ENCODE assay signal across 1 cellular context in the genomic region with DNA sequence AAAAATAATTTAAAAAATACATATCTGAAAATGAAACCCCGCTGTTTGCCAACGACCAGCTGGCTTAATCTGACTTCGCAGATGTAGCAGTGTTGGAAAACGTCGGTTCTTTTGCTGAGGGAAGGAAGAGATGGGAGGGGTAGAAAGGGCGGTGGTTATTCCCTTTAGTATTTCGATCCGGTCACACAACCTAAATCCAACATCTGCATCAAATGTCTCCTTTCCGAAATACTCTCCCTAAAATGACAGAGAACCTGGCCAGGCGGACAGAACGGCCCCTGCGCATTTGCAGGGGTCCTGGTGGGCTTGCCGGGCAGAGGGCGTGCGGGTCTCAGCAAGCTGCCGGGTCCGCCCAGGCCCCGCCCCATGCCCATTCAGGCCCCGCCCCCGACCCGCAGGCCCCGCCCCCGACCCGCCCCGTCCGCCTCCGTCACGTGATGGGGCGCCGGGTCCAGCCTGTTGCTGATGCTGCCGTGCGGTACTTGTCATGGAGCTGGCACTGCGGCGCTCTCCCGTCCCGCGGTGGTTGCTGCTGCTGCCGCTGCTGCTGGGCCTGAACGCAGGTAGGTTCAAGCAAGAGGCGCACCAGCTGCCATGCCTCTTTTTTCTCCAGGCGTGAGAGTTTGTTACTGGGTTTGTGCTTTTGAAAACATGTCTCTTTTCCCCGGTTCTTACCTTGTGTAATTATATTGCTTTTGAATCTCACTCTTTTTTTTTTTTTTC.
TF ChIP-seq lines count a peak whose summit lies in the region.

A gene with protein sequence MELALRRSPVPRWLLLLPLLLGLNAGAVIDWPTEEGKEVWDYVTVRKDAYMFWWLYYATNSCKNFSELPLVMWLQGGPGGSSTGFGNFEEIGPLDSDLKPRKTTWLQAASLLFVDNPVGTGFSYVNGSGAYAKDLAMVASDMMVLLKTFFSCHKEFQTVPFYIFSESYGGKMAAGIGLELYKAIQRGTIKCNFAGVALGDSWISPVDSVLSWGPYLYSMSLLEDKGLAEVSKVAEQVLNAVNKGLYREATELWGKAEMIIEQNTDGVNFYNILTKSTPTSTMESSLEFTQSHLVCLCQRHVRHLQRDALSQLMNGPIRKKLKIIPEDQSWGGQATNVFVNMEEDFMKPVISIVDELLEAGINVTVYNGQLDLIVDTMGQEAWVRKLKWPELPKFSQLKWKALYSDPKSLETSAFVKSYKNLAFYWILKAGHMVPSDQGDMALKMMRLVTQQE (plus strand): TSS at position 459 of the 723 bp plus-strand sequence. CDS start 29 bp downstream, at position 488.

TF ChIP-seq in HepG2, 621 proteins besides CTCF, POLR2A, EP300 and RAD21 (continued from another document and continues in another):
- no peak for TF ChIP-seq ZNF10 (CRISPR knock-in tag; IDR thresholded peaks at IDR 0.05; ENCODE audit: borderline replicate concordance, low read depth)
- TF ChIP-seq IRX3 (CRISPR knock-in tag; IDR thresholded peaks at IDR 0.05; ENCODE audit: borderline replicate concordance, low read depth): no peak
- TF ChIP-seq AGO1 (IDR thresholded peaks at IDR 0.05; ENCODE audit: low read depth, low read length, poor library complexity, severe bottlenecking): no peak
- no peak for TF ChIP-seq DNMT3B (CRISPR knock-in tag; conservative IDR thresholded peaks at IDR 0.05)
- TF ChIP-seq STAT5B (CRISPR knock-in tag; IDR thresholded peaks at IDR 0.05): no peak
- TF ChIP-seq, protein P1, sequence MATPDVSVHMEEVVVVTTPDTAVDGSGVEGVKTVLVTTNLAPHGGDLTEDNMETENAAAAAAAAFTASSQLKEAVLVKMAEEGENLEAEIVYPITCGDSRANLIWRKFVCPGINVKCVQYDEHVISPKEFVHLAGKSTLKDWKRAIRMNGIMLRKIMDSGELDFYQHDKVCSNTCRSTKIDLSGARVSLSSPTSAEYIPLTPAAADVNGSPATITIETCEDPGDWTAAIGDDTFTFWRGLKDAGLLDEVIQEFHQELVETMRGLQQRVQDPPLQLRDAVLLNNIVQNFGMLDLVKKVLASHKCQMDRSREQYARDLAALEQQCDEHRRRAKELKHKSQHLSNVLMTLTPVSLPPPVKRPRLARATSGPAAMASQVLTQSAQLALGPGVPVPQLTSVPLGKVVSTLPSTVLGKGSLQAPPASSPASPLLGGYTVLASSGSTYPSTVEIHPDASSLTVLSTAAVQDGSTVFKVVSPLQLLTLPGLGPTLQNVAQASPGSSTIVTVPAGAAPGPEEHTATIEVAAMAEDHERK (CRISPR knock-in tag; IDR thresholded peaks at IDR 0.05; ENCODE audit: low read depth): no peak
- no peak for TF ChIP-seq TBX2 (CRISPR knock-in tag; IDR thresholded peaks at IDR 0.05; ENCODE audit: borderline replicate concordance)
- TF ChIP-seq, protein P2, sequence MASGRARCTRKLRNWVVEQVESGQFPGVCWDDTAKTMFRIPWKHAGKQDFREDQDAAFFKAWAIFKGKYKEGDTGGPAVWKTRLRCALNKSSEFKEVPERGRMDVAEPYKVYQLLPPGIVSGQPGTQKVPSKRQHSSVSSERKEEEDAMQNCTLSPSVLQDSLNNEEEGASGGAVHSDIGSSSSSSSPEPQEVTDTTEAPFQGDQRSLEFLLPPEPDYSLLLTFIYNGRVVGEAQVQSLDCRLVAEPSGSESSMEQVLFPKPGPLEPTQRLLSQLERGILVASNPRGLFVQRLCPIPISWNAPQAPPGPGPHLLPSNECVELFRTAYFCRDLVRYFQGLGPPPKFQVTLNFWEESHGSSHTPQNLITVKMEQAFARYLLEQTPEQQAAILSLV (CRISPR knock-in tag; IDR thresholded peaks at IDR 0.05; ENCODE audit: borderline replicate concordance): no peak
- no peak for TF ChIP-seq SALL2 (CRISPR knock-in tag; IDR thresholded peaks at IDR 0.05)
- peak; percentile 73 for TF ChIP-seq KMT2B (CRISPR knock-in tag; IDR thresholded peaks at IDR 0.05)
- TF ChIP-seq MAFF (IDR thresholded peaks at IDR 0.05; ENCODE audit: low read depth, low read length): no peak
- TF ChIP-seq, protein P3, sequence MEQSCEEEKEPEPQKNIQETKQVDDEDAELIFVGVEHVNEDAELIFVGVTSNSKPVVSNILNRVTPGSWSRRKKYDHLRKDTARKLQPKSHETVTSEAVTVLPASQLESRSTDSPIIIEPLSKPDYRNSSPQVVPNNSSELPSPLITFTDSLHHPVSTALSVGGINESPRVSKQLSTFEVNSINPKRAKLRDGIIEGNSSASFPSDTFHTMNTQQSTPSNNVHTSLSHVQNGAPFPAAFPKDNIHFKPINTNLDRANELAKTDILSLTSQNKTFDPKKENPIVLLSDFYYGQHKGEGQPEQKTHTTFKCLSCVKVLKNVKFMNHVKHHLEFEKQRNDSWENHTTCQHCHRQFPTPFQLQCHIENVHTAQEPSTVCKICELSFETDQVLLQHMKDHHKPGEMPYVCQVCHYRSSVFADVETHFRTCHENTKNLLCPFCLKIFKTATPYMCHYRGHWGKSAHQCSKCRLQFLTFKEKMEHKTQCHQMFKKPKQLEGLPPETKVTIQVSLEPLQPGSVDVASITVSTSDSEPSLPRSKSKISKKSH (CRISPR knock-in tag; IDR thresholded peaks at IDR 0.05; ENCODE audit: borderline replicate concordance): peak; percentile 47; the same call in 1 of the 2 replicates
- no peak for TF ChIP-seq ZNF230 (CRISPR knock-in tag; IDR thresholded peaks at IDR 0.05)
- TF ChIP-seq, protein P4, sequence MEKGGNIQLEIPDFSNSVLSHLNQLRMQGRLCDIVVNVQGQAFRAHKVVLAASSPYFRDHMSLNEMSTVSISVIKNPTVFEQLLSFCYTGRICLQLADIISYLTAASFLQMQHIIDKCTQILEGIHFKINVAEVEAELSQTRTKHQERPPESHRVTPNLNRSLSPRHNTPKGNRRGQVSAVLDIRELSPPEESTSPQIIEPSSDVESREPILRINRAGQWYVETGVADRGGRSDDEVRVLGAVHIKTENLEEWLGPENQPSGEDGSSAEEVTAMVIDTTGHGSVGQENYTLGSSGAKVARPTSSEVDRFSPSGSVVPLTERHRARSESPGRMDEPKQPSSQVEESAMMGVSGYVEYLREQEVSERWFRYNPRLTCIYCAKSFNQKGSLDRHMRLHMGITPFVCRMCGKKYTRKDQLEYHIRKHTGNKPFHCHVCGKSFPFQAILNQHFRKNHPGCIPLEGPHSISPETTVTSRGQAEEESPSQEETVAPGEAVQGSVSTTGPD (CRISPR knock-in tag; IDR thresholded peaks at IDR 0.05): no peak
- TF ChIP-seq, protein P5, sequence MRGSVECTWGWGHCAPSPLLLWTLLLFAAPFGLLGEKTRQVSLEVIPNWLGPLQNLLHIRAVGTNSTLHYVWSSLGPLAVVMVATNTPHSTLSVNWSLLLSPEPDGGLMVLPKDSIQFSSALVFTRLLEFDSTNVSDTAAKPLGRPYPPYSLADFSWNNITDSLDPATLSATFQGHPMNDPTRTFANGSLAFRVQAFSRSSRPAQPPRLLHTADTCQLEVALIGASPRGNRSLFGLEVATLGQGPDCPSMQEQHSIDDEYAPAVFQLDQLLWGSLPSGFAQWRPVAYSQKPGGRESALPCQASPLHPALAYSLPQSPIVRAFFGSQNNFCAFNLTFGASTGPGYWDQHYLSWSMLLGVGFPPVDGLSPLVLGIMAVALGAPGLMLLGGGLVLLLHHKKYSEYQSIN (CRISPR knock-in tag; IDR thresholded peaks at IDR 0.05; ENCODE audit: borderline replicate concordance): no peak
- TF ChIP-seq ZNF550 (CRISPR knock-in tag; IDR thresholded peaks at IDR 0.05; ENCODE audit: borderline replicate concordance): no peak
- TF ChIP-seq SNAI1 (CRISPR knock-in tag; IDR thresholded peaks at IDR 0.05; ENCODE audit: borderline replicate concordance): no peak
- TF ChIP-seq, protein P6, sequence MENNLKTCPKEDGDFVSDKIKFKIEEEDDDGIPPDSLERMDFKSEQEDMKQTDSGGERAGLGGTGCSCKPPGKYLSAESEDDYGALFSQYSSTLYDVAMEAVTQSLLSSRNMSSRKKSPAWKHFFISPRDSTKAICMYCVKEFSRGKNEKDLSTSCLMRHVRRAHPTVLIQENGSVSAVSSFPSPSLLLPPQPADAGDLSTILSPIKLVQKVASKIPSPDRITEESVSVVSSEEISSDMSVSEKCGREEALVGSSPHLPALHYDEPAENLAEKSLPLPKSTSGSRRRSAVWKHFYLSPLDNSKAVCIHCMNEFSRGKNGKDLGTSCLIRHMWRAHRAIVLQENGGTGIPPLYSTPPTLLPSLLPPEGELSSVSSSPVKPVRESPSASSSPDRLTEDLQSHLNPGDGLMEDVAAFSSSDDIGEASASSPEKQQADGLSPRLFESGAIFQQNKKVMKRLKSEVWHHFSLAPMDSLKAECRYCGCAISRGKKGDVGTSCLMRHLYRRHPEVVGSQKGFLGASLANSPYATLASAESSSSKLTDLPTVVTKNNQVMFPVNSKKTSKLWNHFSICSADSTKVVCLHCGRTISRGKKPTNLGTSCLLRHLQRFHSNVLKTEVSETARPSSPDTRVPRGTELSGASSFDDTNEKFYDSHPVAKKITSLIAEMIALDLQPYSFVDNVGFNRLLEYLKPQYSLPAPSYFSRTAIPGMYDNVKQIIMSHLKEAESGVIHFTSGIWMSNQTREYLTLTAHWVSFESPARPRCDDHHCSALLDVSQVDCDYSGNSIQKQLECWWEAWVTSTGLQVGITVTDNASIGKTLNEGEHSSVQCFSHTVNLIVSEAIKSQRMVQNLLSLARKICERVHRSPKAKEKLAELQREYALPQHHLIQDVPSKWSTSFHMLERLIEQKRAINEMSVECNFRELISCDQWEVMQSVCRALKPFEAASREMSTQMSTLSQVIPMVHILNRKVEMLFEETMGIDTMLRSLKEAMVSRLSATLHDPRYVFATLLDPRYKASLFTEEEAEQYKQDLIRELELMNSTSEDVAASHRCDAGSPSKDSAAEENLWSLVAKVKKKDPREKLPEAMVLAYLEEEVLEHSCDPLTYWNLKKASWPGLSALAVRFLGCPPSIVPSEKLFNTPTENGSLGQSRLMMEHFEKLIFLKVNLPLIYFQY (CRISPR knock-in tag; IDR thresholded peaks at IDR 0.05; ENCODE audit: borderline replicate concordance): no peak
- TF ChIP-seq MAF1 (CRISPR knock-in tag; IDR thresholded peaks at IDR 0.05; ENCODE audit: borderline replicate concordance): no peak
- no peak for TF ChIP-seq ZNF256 (CRISPR knock-in tag; conservative IDR thresholded peaks at IDR 0.05)
- no peak for TF ChIP-seq ZNF24 (IDR thresholded peaks at IDR 0.05)
- no peak for TF ChIP-seq JARID2 (CRISPR knock-in tag; IDR thresholded peaks at IDR 0.05; ENCODE audit: insufficient replicate concordance)
- TF ChIP-seq HNRNPH1 (optimal IDR thresholded peaks at IDR 0.05; ENCODE audit: low read depth, low read length): no peak
- TF ChIP-seq ZNF180 (CRISPR knock-in tag; IDR thresholded peaks at IDR 0.05; ENCODE audit: borderline replicate concordance, low read depth): no peak
- TF ChIP-seq ZNF775 (CRISPR knock-in tag; IDR thresholded peaks at IDR 0.05; ENCODE audit: borderline replicate concordance): no peak
- TF ChIP-seq, protein P7, sequence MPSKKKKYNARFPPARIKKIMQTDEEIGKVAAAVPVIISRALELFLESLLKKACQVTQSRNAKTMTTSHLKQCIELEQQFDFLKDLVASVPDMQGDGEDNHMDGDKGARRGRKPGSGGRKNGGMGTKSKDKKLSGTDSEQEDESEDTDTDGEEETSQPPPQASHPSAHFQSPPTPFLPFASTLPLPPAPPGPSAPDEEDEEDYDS (CRISPR knock-in tag; IDR thresholded peaks at IDR 0.05): peak; percentile 56
- no peak for TF ChIP-seq HDAC6 (IDR thresholded peaks at IDR 0.05; ENCODE audit: low read depth, low read length)
- TF ChIP-seq, protein P8, sequence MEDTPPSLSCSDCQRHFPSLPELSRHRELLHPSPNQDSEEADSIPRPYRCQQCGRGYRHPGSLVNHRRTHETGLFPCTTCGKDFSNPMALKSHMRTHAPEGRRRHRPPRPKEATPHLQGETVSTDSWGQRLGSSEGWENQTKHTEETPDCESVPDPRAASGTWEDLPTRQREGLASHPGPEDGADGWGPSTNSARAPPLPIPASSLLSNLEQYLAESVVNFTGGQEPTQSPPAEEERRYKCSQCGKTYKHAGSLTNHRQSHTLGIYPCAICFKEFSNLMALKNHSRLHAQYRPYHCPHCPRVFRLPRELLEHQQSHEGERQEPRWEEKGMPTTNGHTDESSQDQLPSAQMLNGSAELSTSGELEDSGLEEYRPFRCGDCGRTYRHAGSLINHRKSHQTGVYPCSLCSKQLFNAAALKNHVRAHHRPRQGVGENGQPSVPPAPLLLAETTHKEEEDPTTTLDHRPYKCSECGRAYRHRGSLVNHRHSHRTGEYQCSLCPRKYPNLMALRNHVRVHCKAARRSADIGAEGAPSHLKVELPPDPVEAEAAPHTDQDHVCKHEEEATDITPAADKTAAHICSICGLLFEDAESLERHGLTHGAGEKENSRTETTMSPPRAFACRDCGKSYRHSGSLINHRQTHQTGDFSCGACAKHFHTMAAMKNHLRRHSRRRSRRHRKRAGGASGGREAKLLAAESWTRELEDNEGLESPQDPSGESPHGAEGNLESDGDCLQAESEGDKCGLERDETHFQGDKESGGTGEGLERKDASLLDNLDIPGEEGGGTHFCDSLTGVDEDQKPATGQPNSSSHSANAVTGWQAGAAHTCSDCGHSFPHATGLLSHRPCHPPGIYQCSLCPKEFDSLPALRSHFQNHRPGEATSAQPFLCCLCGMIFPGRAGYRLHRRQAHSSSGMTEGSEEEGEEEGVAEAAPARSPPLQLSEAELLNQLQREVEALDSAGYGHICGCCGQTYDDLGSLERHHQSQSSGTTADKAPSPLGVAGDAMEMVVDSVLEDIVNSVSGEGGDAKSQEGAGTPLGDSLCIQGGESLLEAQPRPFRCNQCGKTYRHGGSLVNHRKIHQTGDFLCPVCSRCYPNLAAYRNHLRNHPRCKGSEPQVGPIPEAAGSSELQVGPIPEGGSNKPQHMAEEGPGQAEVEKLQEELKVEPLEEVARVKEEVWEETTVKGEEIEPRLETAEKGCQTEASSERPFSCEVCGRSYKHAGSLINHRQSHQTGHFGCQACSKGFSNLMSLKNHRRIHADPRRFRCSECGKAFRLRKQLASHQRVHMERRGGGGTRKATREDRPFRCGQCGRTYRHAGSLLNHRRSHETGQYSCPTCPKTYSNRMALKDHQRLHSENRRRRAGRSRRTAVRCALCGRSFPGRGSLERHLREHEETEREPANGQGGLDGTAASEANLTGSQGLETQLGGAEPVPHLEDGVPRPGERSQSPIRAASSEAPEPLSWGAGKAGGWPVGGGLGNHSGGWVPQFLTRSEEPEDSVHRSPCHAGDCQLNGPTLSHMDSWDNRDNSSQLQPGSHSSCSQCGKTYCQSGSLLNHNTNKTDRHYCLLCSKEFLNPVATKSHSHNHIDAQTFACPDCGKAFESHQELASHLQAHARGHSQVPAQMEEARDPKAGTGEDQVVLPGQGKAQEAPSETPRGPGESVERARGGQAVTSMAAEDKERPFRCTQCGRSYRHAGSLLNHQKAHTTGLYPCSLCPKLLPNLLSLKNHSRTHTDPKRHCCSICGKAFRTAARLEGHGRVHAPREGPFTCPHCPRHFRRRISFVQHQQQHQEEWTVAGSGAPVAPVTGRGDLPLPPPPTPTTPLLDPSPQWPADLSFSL (CRISPR knock-in tag; IDR thresholded peaks at IDR 0.05): no peak
- no peak for TF ChIP-seq ZNF607 (CRISPR knock-in tag; IDR thresholded peaks at IDR 0.05; ENCODE audit: borderline replicate concordance)
- no peak for TF ChIP-seq ZNF674 (CRISPR knock-in tag; IDR thresholded peaks at IDR 0.05; ENCODE audit: low read depth)
- TF ChIP-seq, protein P9, sequence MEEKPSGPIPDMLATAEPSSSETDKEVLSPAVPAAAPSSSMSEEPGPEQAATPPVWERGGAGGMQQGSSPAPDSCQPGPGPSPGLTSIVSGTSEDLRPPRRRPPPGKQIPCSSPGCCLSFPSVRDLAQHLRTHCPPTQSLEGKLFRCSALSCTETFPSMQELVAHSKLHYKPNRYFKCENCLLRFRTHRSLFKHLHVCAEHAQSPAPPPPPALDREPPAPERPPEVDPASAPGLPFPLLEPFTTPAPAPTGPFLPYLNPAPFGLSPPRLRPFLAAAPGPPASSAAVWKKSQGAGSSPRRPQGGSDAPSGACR (CRISPR knock-in tag; IDR thresholded peaks at IDR 0.05): no peak
- TF ChIP-seq MYC (CRISPR knock-in tag; IDR thresholded peaks at IDR 0.05; ENCODE audit: borderline replicate concordance): peak; percentile 49; the same call in 1 of the 2 replicates
